In the genomic region with DNA sequence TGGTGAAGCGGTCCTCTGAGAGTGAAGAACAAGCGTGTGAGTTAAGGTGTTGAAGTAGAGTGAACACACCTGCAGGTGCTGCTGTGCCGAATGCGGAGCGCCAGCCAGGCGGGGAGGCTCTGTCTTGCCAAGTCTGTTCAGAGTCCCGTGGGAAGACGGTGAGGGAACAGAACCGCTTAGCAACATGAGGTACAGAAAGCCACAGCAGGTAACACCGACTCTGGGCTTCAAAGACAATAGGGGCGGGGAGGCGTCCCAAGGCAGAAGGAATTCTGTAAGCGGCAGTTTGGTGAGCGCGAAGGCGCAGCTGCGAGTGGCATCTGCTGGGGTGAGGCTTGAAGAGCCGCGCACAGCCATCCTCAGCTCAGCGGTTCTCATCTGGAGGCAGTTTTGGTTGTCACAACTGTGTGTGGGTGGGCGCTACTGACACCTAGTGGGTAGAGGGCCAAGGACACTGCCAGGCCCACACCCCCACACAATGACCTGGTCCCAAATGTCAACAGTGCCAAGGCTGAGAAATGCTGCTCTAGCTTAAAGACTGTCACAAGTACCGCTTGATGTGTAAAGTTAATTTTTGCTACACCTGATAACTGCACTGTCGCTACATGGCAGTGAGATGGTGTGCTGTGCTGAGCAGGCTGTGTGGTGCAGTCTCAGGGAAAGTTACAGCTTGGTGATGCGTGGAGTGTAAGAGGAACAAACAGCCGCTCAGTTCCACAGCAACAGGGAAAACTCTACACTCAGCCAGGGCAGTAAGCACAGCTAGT, we compare ENCODE assay signal across 8 cellular contexts.
DNase-seq lines count a peak whose midpoint lies in the region; ATAC-seq and TF ChIP-seq lines count a peak whose summit lies in the region.

No MANE protein-coding gene starts in this region.

- 88% methylated on average over 25 of the region's 25 CpGs for WGBS in liver
- WGBS in stomach, 5 donors: 82 to 87% (median 85%) methylated on average over 25 of the region's 25 CpGs

- H3K9ac ChIP-seq in liver (ENCODE audit: low read depth in 1 of 2, low read length in 2 of 2): no peak overlapping the region

- TF ChIP-seq RAD21 in liver (IDR thresholded peaks at IDR 0.05): peak; percentile 51 to 64

- TF ChIP-seq CTCF in BJ (IDR thresholded peaks at IDR 0.05; ENCODE audit: insufficient read depth, low read depth, low read length): peak; percentile 44
- TF ChIP-seq CTCF in GM12874 (IDR thresholded peaks at IDR 0.05; ENCODE audit: insufficient read depth, low read depth, low read length): peak; percentile 62
- TF ChIP-seq CTCF in cardiac fibroblast (IDR thresholded peaks at IDR 0.05; ENCODE audit: low read depth, low read length): peak; percentile 35
- peak; percentile 31 for TF ChIP-seq CTCF in liver (IDR thresholded peaks at IDR 0.05; ENCODE audit: low read depth, low read length, missing input control)
- peak in 1 of 7 experiments; percentile 15 for TF ChIP-seq CTCF in stomach (IDR thresholded peaks at IDR 0.05)

- H3K27me3 ChIP-seq in BJ (ENCODE audit: control insufficient read depth, insufficient read depth, low read length) (no peaks in the 10 kb centered on the region), liver (ENCODE audit: control insufficient read depth in 4 of 4, insufficient read depth in 4 of 4, low read length in 3 of 4) (no peaks in the 10 kb centered on the region), stomach (no peaks in the 10 kb centered on the region)

- POLR2A ChIA-PET in BJ (lab: Charles Lee): no interaction called here

- DNase-seq in BJ (ENCODE audit: low read depth) (no peak), NCI-H82 treated with DMSO at 0.1 percent for 48 hours (lab: John Stamatoyannopoulos, UW; ENCODE audit: unreplicated experiment) (peak; percentile 9), cardiac fibroblast (ENCODE audit: low read depth in 2 of 2) (peak; percentile 27 to 32), stomach (no peak)
- no peak for DNase-seq in activated CD8-positive, alpha-beta memory T cell treated with anti-CD3 and anti-CD28 coated beads for 24 hours

- no peak for TF ChIP-seq EP300 in stomach (IDR thresholded peaks at IDR 0.05)

- TF ChIP-seq POLR2A in stomach (IDR thresholded peaks at IDR 0.05): no peak

- H3K9me3 ChIP-seq in liver (ENCODE audit: control insufficient read depth in 4 of 4, low read length in 3 of 4): no peaks in the 10 kb centered on the region
- no peaks in the 10 kb centered on the region for H3K9me3 ChIP-seq in stomach

- intact Hi-C loops in stomach (cut with DNase I; ENCODE audit: low total_unique reads): no loop called here

- H3K27ac ChIP-seq in liver (ENCODE audit: low read depth in 1 of 2, low read length in 2 of 2) (no peak overlapping the region), stomach (no peak overlapping the region)

- ATAC-seq in HG03135 (IDR thresholded peaks at IDR 0.05; ENCODE audit: unreplicated experiment): peak; percentile 62

- H3K36me3 ChIP-seq in BJ (ENCODE audit: control insufficient read depth, insufficient read depth, low read length): peaks cover 9% of the 10 kb centered on the region
- H3K36me3 ChIP-seq in liver (ENCODE audit: control insufficient read depth in 4 of 4, insufficient read depth in 3 of 4, low read depth in 1 of 4, low read length in 3 of 4): peaks cover 0 to 18% (median 13%) of the 10 kb centered on the region in 4 donors
- H3K36me3 ChIP-seq in stomach: peaks cover 43 to 75% (median 71%) of the 10 kb centered on the region in 4 donors

- H3K4me3 ChIP-seq in BJ (ENCODE audit: low read depth, low read length) (no peak overlapping the region), cardiac fibroblast (replicated peaks in 1 of 2; ENCODE audit: low read depth in 2 of 2, low read length in 2 of 2) (no peak overlapping the region), liver (ENCODE audit: low read depth in 1 of 3, low read length in 3 of 3) (no peak overlapping the region), stomach (no peak overlapping the region)

- peaks cover 1 to 16% (median 12%) of the 10 kb centered on the region in 4 donors for H3K4me1 ChIP-seq in liver (ENCODE audit: control insufficient read depth in 4 of 4, insufficient read depth in 4 of 4, low read length in 3 of 4)
- no peaks in the 10 kb centered on the region for H3K4me1 ChIP-seq in stomach

- CTCF ChIA-PET in BJ (lab: Yijun Ruan, JAX): interaction anchor here (0.9 kb wide), 1 partner anchor 132 kb away, joined by 3 read pairs; no protein-coding TSS in a partner anchor

TF ChIP-seq in liver, 16 proteins besides CTCF, POLR2A, EP300 and RAD21:
- no peak for TF ChIP-seq HNF4A (conservative IDR thresholded peaks at IDR 0.05)
- TF ChIP-seq HNF4G (IDR thresholded peaks at IDR 0.05): no peak
- no peak for TF ChIP-seq FOXA2 (IDR thresholded peaks at IDR 0.05)
- no peak for TF ChIP-seq RXRA (IDR thresholded peaks at IDR 0.05)
- no peak for TF ChIP-seq YY1 (IDR thresholded peaks at IDR 0.05)
- no peak for TF ChIP-seq EGR1 (IDR thresholded peaks at IDR 0.05; ENCODE audit: low read depth in 2 of 2)
- no peak for TF ChIP-seq TAF1 (conservative IDR thresholded peaks at IDR 0.05)
- TF ChIP-seq SP1 (IDR thresholded peaks at IDR 0.05): no peak
- TF ChIP-seq, protein P1, sequence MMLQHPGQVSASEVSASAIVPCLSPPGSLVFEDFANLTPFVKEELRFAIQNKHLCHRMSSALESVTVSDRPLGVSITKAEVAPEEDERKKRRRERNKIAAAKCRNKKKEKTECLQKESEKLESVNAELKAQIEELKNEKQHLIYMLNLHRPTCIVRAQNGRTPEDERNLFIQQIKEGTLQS (IDR thresholded peaks at IDR 0.05): no peak
- no peak for TF ChIP-seq GABPA (IDR thresholded peaks at IDR 0.05 in 1 of 2, conservative IDR thresholded peaks at IDR 0.05 in 1 of 2)

Comparison
In these comparisons a context has a peak if more than half of its experiments do, and no peak if none do; other contexts are left out.
1. DNase-seq: peak in NCI-H82 treated with DMSO at 0.1 percent for 48 hours (single experiment) and cardiac fibroblast (2 of 2); none in BJ (single experiment), stomach (single experiment) and activated CD8-positive, alpha-beta memory T cell treated with anti-CD3 and anti-CD28 coated beads for 24 hours (single experiment).